In genomic region chr1:181088079-181089016, GRCh38 we compare ENCODE assay signal across 1 cellular context.
TF ChIP-seq lines count a peak whose summit lies in the region.

IER5 (plus strand) TSS chr1:181088700; CDS start chr1:181088903, 203 bp downstream.

TF ChIP-seq in HepG2, 621 proteins besides CTCF, POLR2A, EP300 and RAD21 (continued from another document and continues in another):
- TF ChIP-seq ZBTB10 (CRISPR knock-in tag; IDR thresholded peaks at IDR 0.05; ENCODE audit: borderline replicate concordance), result no peak; the same call in 1 of the 2 replicates
- peak; percentile 83; the same call in 1 of the 2 replicates for TF ChIP-seq ARID4A (CRISPR knock-in tag; IDR thresholded peaks at IDR 0.05; ENCODE audit: borderline replicate concordance)
- TF ChIP-seq THAP9 (CRISPR knock-in tag; IDR thresholded peaks at IDR 0.05; ENCODE audit: borderline replicate concordance), result peak; percentile 38; the same call in 1 of the 2 replicates
- TF ChIP-seq RNF2 (conservative IDR thresholded peaks at IDR 0.05; ENCODE audit: low read depth), result peak; percentile 68; the same call in 1 of the 2 replicates
- TF ChIP-seq FOSL1 (CRISPR knock-in tag; IDR thresholded peaks at IDR 0.05; ENCODE audit: borderline replicate concordance), result no peak
- peak; percentile 94 for TF ChIP-seq SMAD3 (CRISPR knock-in tag; IDR thresholded peaks at IDR 0.05)
- no peak for TF ChIP-seq ZKSCAN1 (IDR thresholded peaks at IDR 0.05; ENCODE audit: low read length)
- TF ChIP-seq ZNF124 (CRISPR knock-in tag; IDR thresholded peaks at IDR 0.05), result peak; percentile 73; the same call in 1 of the 2 replicates
- 0 out of 2 replicates have a peak, but pooled peaks have one; percentile 53 for TF ChIP-seq GLI4 (CRISPR knock-in tag; IDR thresholded peaks at IDR 0.05; ENCODE audit: borderline replicate concordance)
- no peak for TF ChIP-seq RFX3 (CRISPR knock-in tag; IDR thresholded peaks at IDR 0.05)
- no peak for TF ChIP-seq ZNF562 (CRISPR knock-in tag; IDR thresholded peaks at IDR 0.05; ENCODE audit: borderline replicate concordance)
- TF ChIP-seq LRRFIP1 (CRISPR knock-in tag; conservative IDR thresholded peaks at IDR 0.05), result no peak
- TF ChIP-seq STAT6 (CRISPR knock-in tag; IDR thresholded peaks at IDR 0.05; ENCODE audit: borderline replicate concordance), result no peak
- TF ChIP-seq ELK4 (CRISPR knock-in tag; IDR thresholded peaks at IDR 0.05; ENCODE audit: borderline replicate concordance), result no peak
- TF ChIP-seq EZH2 (conservative IDR thresholded peaks at IDR 0.05; ENCODE audit: low read depth, low read length), result no peak
- TF ChIP-seq U2AF2 (IDR thresholded peaks at IDR 0.05; ENCODE audit: low read depth, low read length), result peak; percentile 14; the same call in 1 of the 2 replicates
- TF ChIP-seq JUNB (CRISPR knock-in tag; IDR thresholded peaks at IDR 0.05; ENCODE audit: borderline replicate concordance), result no peak
- peak; percentile 65; the same call in 1 of the 2 replicates for TF ChIP-seq ZNF563 (CRISPR knock-in tag; IDR thresholded peaks at IDR 0.05)
- no peak for TF ChIP-seq GRHL1 (CRISPR knock-in tag; conservative IDR thresholded peaks at IDR 0.05)
- TF ChIP-seq ZBTB20 (CRISPR knock-in tag; IDR thresholded peaks at IDR 0.05; ENCODE audit: borderline replicate concordance, low read depth), result peak; percentile 59; the same call in 1 of the 2 replicates
- TF ChIP-seq TMF1 (CRISPR knock-in tag; IDR thresholded peaks at IDR 0.05; ENCODE audit: low read depth), result 0 out of 2 replicates have a peak, but pooled peaks have one; percentile 26
- TF ChIP-seq SMARCE1 (IDR thresholded peaks at IDR 0.05; ENCODE audit: borderline replicate concordance), result no peak
- TF ChIP-seq BHLHE40 (IDR thresholded peaks at IDR 0.05; ENCODE audit: low read length), result peak; percentile 42
- TF ChIP-seq ZNF235 (CRISPR knock-in tag; IDR thresholded peaks at IDR 0.05; ENCODE audit: borderline replicate concordance), result peak; percentile 65; the same call in 1 of the 2 replicates
- TF ChIP-seq ZFP82 (CRISPR knock-in tag; IDR thresholded peaks at IDR 0.05; ENCODE audit: borderline replicate concordance), result no peak; the same call in 1 of the 2 replicates
- peak; percentile 38; the same call in 1 of the 2 replicates for TF ChIP-seq CREB1 (IDR thresholded peaks at IDR 0.05)
- no peak; the same call in 1 of the 2 replicates for TF ChIP-seq CREB1 (CRISPR knock-in tag; IDR thresholded peaks at IDR 0.05)
- peak; percentile 22; the same call in 1 of the 2 replicates for TF ChIP-seq HOXA9 (CRISPR knock-in tag; IDR thresholded peaks at IDR 0.05; ENCODE audit: borderline replicate concordance)
- no peak for TF ChIP-seq SKI (IDR thresholded peaks at IDR 0.05; ENCODE audit: partially characterized antibody)
- TF ChIP-seq TFDP2 (CRISPR knock-in tag; IDR thresholded peaks at IDR 0.05), result peak; percentile 95
- TF ChIP-seq MAFF (IDR thresholded peaks at IDR 0.05; ENCODE audit: low read depth, low read length), result no peak
- no peak for TF ChIP-seq ZNF362 (CRISPR knock-in tag; IDR thresholded peaks at IDR 0.05; ENCODE audit: borderline replicate concordance)
- peak; percentile 38; the same call in 1 of the 2 replicates for TF ChIP-seq SOX13 (IDR thresholded peaks at IDR 0.05)
- no peak for TF ChIP-seq SOX13 (CRISPR knock-in tag; conservative IDR thresholded peaks at IDR 0.05 in 1 of 2, IDR thresholded peaks at IDR 0.05 in 1 of 2)
